30 cellular contexts compared by ENCODE assay signal in genomic region chr2:163518762-163519161, GRCh38.
"Had no signal": no experiment of that assay in that cellular context is flagged by ENCODE, and none has a peak within 500 bp of the region (broad histone marks: within the 10 kb centered on the region; RNA-seq: fewer than 3 reads in every experiment).

No MANE protein-coding gene starts in this region.

- H3K4me2 ChIP-seq: neural progenitor cell had no signal

- H3K36me3 Mint-ChIP-seq: natural killer cell; neural progenitor cell; stimulated activated effector memory CD8-positive, alpha-beta T cell treated with anti-CD3 and anti-CD28 coated beads, Interleukin-12 subunit alpha, Interleukin-12 subunit beta, amount 100 ng/mL, for 72 hours; stimulated activated naive B cell treated with anti-CD40 and anti-IgM and Interleukin-4, amounts not matched to agents 10 μg/mL and 1 μg/mL and 100 μg/mL, for 72 hours had no signal

- H3K27me3 ChIP-seq: neural progenitor cell, neutrophil, ovary, right lobe of liver, sigmoid colon, stomach, thyroid gland, tibial nerve, upper lobe of left lung, vagina had no signal

- H3K4me1 Mint-ChIP-seq: natural killer cell; nephron; stimulated activated effector memory CD8-positive, alpha-beta T cell treated with anti-CD3 and anti-CD28 coated beads, Interleukin-12 subunit alpha, Interleukin-12 subunit beta, amount 100 ng/mL, for 72 hours; stimulated activated naive B cell treated with anti-CD40 and anti-IgM and Interleukin-4, amounts not matched to agents 10 μg/mL and 1 μg/mL and 100 μg/mL, for 72 hours had no signal

- H3K36me3 ChIP-seq: neural progenitor cell, neutrophil, ovary, right lobe of liver, sigmoid colon, stomach, thoracic aorta, thyroid gland, tibial nerve, upper lobe of left lung, vagina had no signal

- H3K4me3 ChIP-seq: neural progenitor cell, ovary, psoas muscle, right lobe of liver, sigmoid colon, stomach, thoracic aorta, thyroid gland, tibial nerve, upper lobe of left lung, vagina had no signal

- ATAC-seq: natural killer cell; psoas muscle; right cardiac atrium; stimulated activated effector memory CD8-positive, alpha-beta T cell treated with anti-CD3 and anti-CD28 coated beads, Interleukin-12 subunit alpha, Interleukin-12 subunit beta, amount 100 ng/mL, for 72 hours; stimulated activated naive B cell treated with anti-CD40 and anti-IgM and Interleukin-4, amounts not matched to agents 10 μg/mL and 1 μg/mL and 100 μg/mL, for 72 hours had no signal

- H3K27ac Mint-ChIP-seq: natural killer cell; nephron; neural progenitor cell; progenitor cell of endocrine pancreas; stimulated activated effector memory CD8-positive, alpha-beta T cell treated with anti-CD3 and anti-CD28 coated beads, Interleukin-12 subunit alpha, Interleukin-12 subunit beta, amount 100 ng/mL, for 72 hours; stimulated activated naive B cell treated with anti-CD40 and anti-IgM and Interleukin-4, amounts not matched to agents 10 μg/mL and 1 μg/mL and 100 μg/mL, for 72 hours; stimulated activated naive CD8-positive, alpha-beta T cell treated with anti-CD3 and anti-CD28 coated beads, Interleukin-15, Interleukin-2, amounts not matched to agents 100 ng/mL and 50 ng/mL, for 24 hours had no signal

- FAIRE-seq: small intestine, urothelium cell line had no signal

- H3K79me2 ChIP-seq: parathyroid adenoma had no signal

- H3K9ac ChIP-seq: neural progenitor cell, parathyroid adenoma had no signal

- H3K27ac ChIP-seq: neural progenitor cell, neutrophil, ovary, parathyroid adenoma, psoas muscle, right lobe of liver, sigmoid colon, stomach, thoracic aorta, thyroid gland, tibial nerve, upper lobe of left lung, vagina had no signal

- DNase-seq: natural killer cell; nucleus accumbens; ovary; posterior cingulate gyrus; psoas muscle; right cardiac atrium; right lobe of liver; sigmoid colon; small intestine; stimulated activated CD4-positive, alpha-beta T cell treated with anti-CD3 and anti-CD28 coated beads, Interleukin-15, amount 100 ng/mL, for 24 hours; stimulated activated CD4-positive, alpha-beta T cell treated with anti-CD3 and anti-CD28 coated beads, Interleukin-2, amount 100 ng/mL, for 24 hours; stimulated activated CD4-positive, alpha-beta T cell treated with anti-CD3 and anti-CD28 coated beads, Interleukin-2, amount 100 ng/mL, for 48 hours; stimulated activated CD4-positive, alpha-beta T cell treated with anti-CD3 and anti-CD28 coated beads, Interleukin-4, amount 100 ng/mL, for 24 hours; stimulated activated naive B cell treated with anti-CD40 and anti-IgM and Interleukin-4, amounts not matched to agents 10 μg/mL and 1 μg/mL and 100 μg/mL, for 72 hours; stimulated activated naive CD4-positive, alpha-beta T cell treated with Interleukin-2 at 50 U/mL for 16 hours; stomach; thyroid gland; trophoblast cell; upper lobe of left lung had no signal

- H3K4me1 ChIP-seq: neural progenitor cell, parathyroid adenoma, psoas muscle, right lobe of liver, sigmoid colon, stomach, thyroid gland, tibial nerve, upper lobe of left lung, vagina had no signal

- H3K4me3 Mint-ChIP-seq: natural killer cell; nephron; neural progenitor cell; stimulated activated effector memory CD8-positive, alpha-beta T cell treated with anti-CD3 and anti-CD28 coated beads, Interleukin-12 subunit alpha, Interleukin-12 subunit beta, amount 100 ng/mL, for 72 hours; stimulated activated naive B cell treated with anti-CD40 and anti-IgM and Interleukin-4, amounts not matched to agents 10 μg/mL and 1 μg/mL and 100 μg/mL, for 72 hours; stimulated activated naive CD8-positive, alpha-beta T cell treated with anti-CD3 and anti-CD28 coated beads, Interleukin-15, Interleukin-2, amounts not matched to agents 100 ng/mL and 50 ng/mL, for 24 hours had no signal

- H3K9me3 ChIP-seq: neutrophil, ovary, thoracic aorta, thyroid gland, vagina had no signal

- H2AFZ ChIP-seq: neural progenitor cell, parathyroid adenoma had no signal

- H3K27me3 Mint-ChIP-seq: progenitor cell of endocrine pancreas; stimulated activated naive B cell treated with anti-CD40 and anti-IgM and Interleukin-4, amounts not matched to agents 10 μg/mL and 1 μg/mL and 100 μg/mL, for 72 hours; stimulated activated naive CD8-positive, alpha-beta T cell treated with anti-CD3 and anti-CD28 coated beads, Interleukin-15, Interleukin-2, amounts not matched to agents 100 ng/mL and 50 ng/mL, for 24 hours had no signal
